In the genomic region with DNA sequence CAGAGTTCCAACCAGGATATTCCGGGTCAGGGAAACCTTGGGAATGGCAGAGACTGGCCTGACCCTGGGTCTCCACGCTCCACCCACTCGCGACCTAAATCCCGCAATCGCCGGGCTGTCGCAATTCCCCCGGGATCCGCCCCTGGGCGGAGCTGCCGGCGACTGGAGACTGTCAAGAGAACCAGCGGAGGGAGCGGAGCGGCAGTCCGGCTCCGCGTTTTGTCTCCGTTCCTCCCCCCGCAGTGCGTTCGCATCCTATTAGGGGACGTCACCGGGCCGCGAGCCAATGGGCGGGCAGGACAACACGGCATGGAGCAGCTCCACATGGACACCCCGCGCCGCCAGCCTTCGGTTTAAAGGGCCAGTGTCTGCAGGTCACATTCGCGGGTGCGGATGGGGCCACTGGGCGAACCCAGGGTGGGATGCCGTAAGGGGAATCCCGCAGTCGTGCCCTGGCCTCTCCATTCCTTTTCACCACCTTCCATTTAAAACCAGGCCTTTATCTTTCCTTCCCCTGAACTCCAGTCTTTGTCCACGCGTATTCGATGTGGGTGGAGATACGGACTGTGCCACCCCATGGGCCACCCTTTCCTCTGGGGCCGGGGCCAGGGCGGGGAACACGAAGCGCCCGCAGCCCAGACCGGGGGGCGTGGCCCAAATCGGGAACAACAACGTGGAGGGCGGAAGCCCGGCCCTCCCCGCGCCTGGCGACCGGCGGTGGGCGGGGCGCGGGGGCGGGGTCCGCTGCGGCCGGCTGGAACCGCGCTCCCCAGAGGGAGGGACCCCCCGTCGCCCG, we compare ENCODE assay signal across 8 cellular contexts. TPM values are rescaled to one million over a fixed set of nuclear protein-coding genes. Genes with fewer than 3 reads are reported as not detected.
DNase-seq lines count a peak whose midpoint lies in the region; ATAC-seq, FAIRE-seq and TF ChIP-seq lines count a peak whose summit lies in the region.

No MANE protein-coding gene starts in this region.

- H3K4me1 ChIP-seq in CD8-positive, alpha-beta T cell (ENCODE audit: insufficient read depth, low read length), result peaks cover 35% of the 10 kb centered on the region
- H3K4me1 ChIP-seq in H1 (replicated peaks in 1 of 4; ENCODE audit: control insufficient read depth in 3 of 4, insufficient read depth in 4 of 4, low read length in 3 of 4), result peaks cover 3 to 24% (median 16%) of the 10 kb centered on the region in 4 experiments

- CTCF ChIA-PET in CD8-positive, alpha-beta T cell (lab: Charles Lee), result interaction anchor here (1.0 to 4.8 kb wide), 4 partner anchors 10 to 49 kb away, joined by 3 to 35 read pairs (median 12); no protein-coding TSS in a partner anchor
- CTCF ChIA-PET in H1 (lab: Charles Lee; ENCODE audit: partially characterized antibody), result interaction anchor here (0.8 to 8.8 kb wide), 9 partner anchors 9 to 447 kb away, joined by 3 to 80 read pairs (median 5); no protein-coding TSS in a partner anchor

- H3K27me3 ChIP-seq in CD8-positive, alpha-beta T cell (ENCODE audit: insufficient read depth, low read length), result no peaks in the 10 kb centered on the region
- H3K27me3 ChIP-seq in H1 (replicated peaks in 1 of 4; ENCODE audit: control insufficient read depth in 3 of 4, extremely low read depth in 1 of 4, insufficient read depth in 3 of 4, low read length in 3 of 4), result peaks cover 0 to 2% (median 0%) of the 10 kb centered on the region in 4 experiments; a peak in 2 of 7 replicates

- H4K5ac ChIP-seq in H1 (ENCODE audit: insufficient read length, low read depth, low read length), result peak overlapping the region; percentile 63

- H3K4ac ChIP-seq in H1 (replicated peaks; ENCODE audit: insufficient read length, low read depth, low read length), result peak overlapping the region; percentile 61

- peak overlapping the region; percentile 90 for H4K91ac ChIP-seq in H1 (replicated peaks; ENCODE audit: insufficient read length, low read length)

- no peak for TF ChIP-seq CTCF in CD8-positive, alpha-beta T cell (IDR thresholded peaks at IDR 0.05)
- TF ChIP-seq CTCF in H1 (IDR thresholded peaks at IDR 0.05; ENCODE audit: control extremely low read depth in 1 of 3, insufficient read depth in 1 of 3, low read depth in 1 of 3, low read length in 3 of 3), result no peak

- H2AFZ ChIP-seq in H1 (ENCODE audit: low read length), result peak overlapping the region; percentile 75; the same call in 1 of the 2 replicates

- peak; percentile 59 for ATAC-seq in CD8-positive, alpha-beta T cell
- ATAC-seq in GM21360 (IDR thresholded peaks at IDR 0.05; ENCODE audit: unreplicated experiment) (peak; percentile 42), memory B cell (ENCODE audit: low read depth) (peak; percentile 50)

- peak in 1 of 2 experiments; percentile 21; a peak in 1 of 3 replicates for TF ChIP-seq EP300 in H1 (IDR thresholded peaks at IDR 0.05; ENCODE audit: borderline replicate concordance in 1 of 2, low read depth in 2 of 2, low read length in 2 of 2)

- H3K23ac ChIP-seq in H1 (ENCODE audit: insufficient read length), result no peak overlapping the region

- intact Hi-C loops in CD8-positive, alpha-beta T cell (cut with DNase I, micrococcal nuclease), result loop anchor here (1.0 to 5.0 kb wide), 17 partner anchors 8 to 1491 kb away; a partner anchor contains a TSS

- peak overlapping the region; percentile 100 for H3K27ac Mint-ChIP-seq in CD8-positive, alpha-beta T cell
- H3K27ac Mint-ChIP-seq in memory B cell, result peak overlapping the region; percentile 99

- no peak for TF ChIP-seq RAD21 in H1 (IDR thresholded peaks at IDR 0.05 in 1 of 2, conservative IDR thresholded peaks at IDR 0.05 in 1 of 2; ENCODE audit: low read depth in 2 of 2, low read length in 2 of 2)

- H3K14ac ChIP-seq in H1 (ENCODE audit: insufficient read length), result no peak overlapping the region

- no peaks in the 10 kb centered on the region for H3K9me3 Mint-ChIP-seq in CD8-positive, alpha-beta T cell
- no peaks in the 10 kb centered on the region for H3K9me3 Mint-ChIP-seq in memory B cell

- peak; percentile 99 for FAIRE-seq in HTR-8/SVneo (lab: Jason Lieb, UNC)
- FAIRE-seq in H1 (lab: Jason Lieb, UNC), result no peak

- H2BK120ac ChIP-seq in H1 (replicated peaks; ENCODE audit: low read depth, low read length), result no peak overlapping the region

- H2BK5ac ChIP-seq in H1 (ENCODE audit: low read depth, low read length), result peak overlapping the region; percentile 97

- peaks cover 11% of the 10 kb centered on the region for H3K79me1 ChIP-seq in H1 (ENCODE audit: low read depth, low read length)

- peak overlapping the region; percentile 93 for H4K8ac ChIP-seq in H1 (ENCODE audit: extremely low read depth, insufficient read depth, low read length)

- peak; percentile 99 to 100 (median 99) for DNase-seq in CD8-positive, alpha-beta T cell
- DNase-seq in HTR-8/SVneo (ENCODE audit: insufficient read length, low spot score) (peak; percentile 95), NOMO-1 treated with DMSO at 0.1 percent for 48 hours (lab: John Stamatoyannopoulos, UW; ENCODE audit: unreplicated experiment) (peak; percentile 99), H1 (ENCODE audit: low read depth in 1 of 2, low spot score in 2 of 2) (peak; percentile 93 to 99), memory B cell (ENCODE audit: low spot score in 2 of 2) (peak; percentile 97 to 98)
- peak; percentile 99 for DNase-seq in activated CD8-positive, alpha-beta memory T cell treated with anti-CD3 and anti-CD28 coated beads, Interleukin-2, amount 50 U/mL, for 1 hour (ENCODE audit: extremely low read depth)
- peak; percentile 99 for DNase-seq in stimulated activated CD8-positive, alpha-beta memory T cell treated with anti-CD3 and anti-CD28 coated beads, Interleukin-12 subunit alpha, Interleukin-12 subunit beta, amount 100 ng/mL, for 1 hour (ENCODE audit: low read depth)

- H3K4me3 ChIP-seq in CD8-positive, alpha-beta T cell (ENCODE audit: low read depth, low read length), result peak overlapping the region; percentile 71
- H3K4me3 ChIP-seq in H1 (ENCODE audit: extremely low read depth in 1 of 4, insufficient read depth in 2 of 4, low read depth in 3 of 4, low read length in 4 of 4), result peak overlapping the region; percentile 79 to 96 (median 84)

- H2AK5ac ChIP-seq in H1 (ENCODE audit: low read depth, low read length), result no peak overlapping the region

- no peak overlapping the region for H2BK20ac ChIP-seq in H1 (ENCODE audit: low read length)

- H3K56ac ChIP-seq in H1 (replicated peaks; ENCODE audit: insufficient read length, low read depth, low read length), result no peak overlapping the region

- POLR2A ChIA-PET in CD8-positive, alpha-beta T cell (lab: Charles Lee), result interaction anchor here (0.8 to 4.6 kb wide), 12 partner anchors 10 to 1741 kb away, joined by 3 to 67 read pairs (median 4); a partner anchor contains a TSS
- POLR2A ChIA-PET in H1 (lab: Charles Lee; ENCODE audit: partially characterized antibody), result interaction anchor here (0.6 to 8.8 kb wide), 17 partner anchors 10 to 287 kb away, joined by 3 to 193 read pairs (median 4); a partner anchor contains a TSS

- peak overlapping the region; percentile 99 for H3K27ac ChIP-seq in CD8-positive, alpha-beta T cell (ENCODE audit: low read depth, low read length)
- peak overlapping the region; percentile 94 for H3K27ac ChIP-seq in H1 (ENCODE audit: low read depth, low read length)

- H3K36me3 ChIP-seq in CD8-positive, alpha-beta T cell (ENCODE audit: insufficient read depth, low read length), result no peaks in the 10 kb centered on the region
- H3K36me3 ChIP-seq in H1 (ENCODE audit: control insufficient read depth in 2 of 4, insufficient read depth in 4 of 4, low read length in 3 of 4), result no peaks in the 10 kb centered on the region

- H3K4me2 ChIP-seq in H1 (ENCODE audit: insufficient read depth in 1 of 2, low read depth in 2 of 2, low read length in 2 of 2), result peak overlapping the region; percentile 94 to 97

- no peak overlapping the region for H2BK15ac ChIP-seq in H1 (ENCODE audit: low read length)

- H3K27me3 Mint-ChIP-seq in CD8-positive, alpha-beta T cell (ENCODE audit: low read depth), result no peaks in the 10 kb centered on the region
- no peaks in the 10 kb centered on the region for H3K27me3 Mint-ChIP-seq in memory B cell

- peaks cover 18% of the 10 kb centered on the region for H3K23me2 ChIP-seq in H1 (ENCODE audit: low read depth, low read length)

- H2BK12ac ChIP-seq in H1 (ENCODE audit: low read depth, low read length), result no peak overlapping the region

- 3% methylated on average over 51 of the region's 72 CpGs; no CpG with 5 or more reads in 1 of the 2 experiments for WGBS in H1 (ENCODE audit: extremely low coverage in 1 of 2, insufficient coverage in 1 of 2, insufficient read length in 1 of 2, insufficient replicate concordance in 2 of 2, low coverage in 1 of 2, low lambda C conversion rate in 2 of 2, missing lambda C conversion rate in 1 of 2), 2 experiments

- peak overlapping the region; percentile 99 for H3K4me3 Mint-ChIP-seq in CD8-positive, alpha-beta T cell
- peak overlapping the region; percentile 94 for H3K4me3 Mint-ChIP-seq in memory B cell

- H3K79me2 ChIP-seq in H1 (ENCODE audit: control insufficient read depth in 1 of 2, insufficient read depth in 2 of 2, low read length in 2 of 2), result peaks cover 0 to 20% of the 10 kb centered on the region in 2 experiments; a peak in 2 of 4 replicates

- TF ChIP-seq POLR2A in H1 (IDR thresholded peaks at IDR 0.05; ENCODE audit: control extremely low read depth in 1 of 2, low read depth in 2 of 2, low read length in 2 of 2), result peak; percentile 73 to 80

- peaks cover 17% of the 10 kb centered on the region for H3K36me3 Mint-ChIP-seq in CD8-positive, alpha-beta T cell
- H3K36me3 Mint-ChIP-seq in memory B cell, result peaks cover 3% of the 10 kb centered on the region

- H3K9me3 ChIP-seq in CD8-positive, alpha-beta T cell (ENCODE audit: low read length), result no peaks in the 10 kb centered on the region
- H3K9me3 ChIP-seq in H1 (ENCODE audit: insufficient read depth in 2 of 2, low read depth in 1 of 2, low read length in 1 of 2), result no peaks in the 10 kb centered on the region

- H4K20me1 ChIP-seq in H1 (replicated peaks in 1 of 2; ENCODE audit: control insufficient read depth in 1 of 2, insufficient read depth in 2 of 2, low read length in 2 of 2), result peaks cover 0 to 5% of the 10 kb centered on the region in 2 experiments

- peak overlapping the region; percentile 61 to 83 (median 80) for H3K9ac ChIP-seq in H1 (replicated peaks in 1 of 4; ENCODE audit: extremely low read depth in 1 of 4, low read depth in 3 of 4, low read length in 3 of 4)

- H3K18ac ChIP-seq in H1 (ENCODE audit: extremely low read depth, low read length), result peak overlapping the region; percentile 60

- H3K4me1 Mint-ChIP-seq in CD8-positive, alpha-beta T cell (ENCODE audit: low read depth), result peaks cover 36% of the 10 kb centered on the region
- H3K4me1 Mint-ChIP-seq in memory B cell, result peaks cover 31% of the 10 kb centered on the region

RNA-seq across cellular contexts. Expression of a gene that starts 0.8 kb away (rescaled TPM):
- total RNA-seq in CD8-positive, alpha-beta T cell, result 100 to 1,000 TPM; 105 to 114 TPM
- total RNA-seq in H1 (2021; fragmentation: NEBNext Ultra II Directional; extraction: Animal tissue kit (Norgen Biotek cat#: 25700)), result 16.3 and 17.3 TPM in 2 replicates
- 5.0 and 9.0 TPM in 2 replicates for polyA plus RNA-seq in H1 (2011; rRNA removed)
- polyA plus RNA-seq in H1 (2011; cell fraction: cytosol; rRNA removed), result 6.1 TPM
- polyA plus RNA-seq in H1 (2011; cell fraction: nucleus; rRNA removed), result 12.8 TPM
- polyA plus RNA-seq in H1 (2012, experiment 1 of 2), result 10.9 to 15.7 TPM (median 13.9 TPM) in 4 replicates
- polyA plus RNA-seq in H1 (2012, experiment 2 of 2), result 7.1 TPM
- 12.5 TPM for polyA plus RNA-seq in H1 (2013, experiment 1 of 2)
- polyA plus RNA-seq in H1 (2013, experiment 2 of 2), result 10.8 TPM
- polyA minus RNA-seq in H1 (2011; rRNA and poly(A)+ RNA removed), result 3.2 and 4.2 TPM in 2 replicates
- 8.7 TPM for polyA minus RNA-seq in H1 (2011; cell fraction: cytosol; rRNA and poly(A)+ RNA removed)
- 6.2 TPM for polyA minus RNA-seq in H1 (2011; cell fraction: nucleus; rRNA and poly(A)+ RNA removed)

Comparison
In these comparisons a context has a peak if more than half of its experiments do, and no peak if none do; other contexts are left out.
1. Peak in every context shown above with its lines: DNase-seq, ATAC-seq, H3K4me3 ChIP-seq and H3K27ac ChIP-seq.